In the genomic region with DNA sequence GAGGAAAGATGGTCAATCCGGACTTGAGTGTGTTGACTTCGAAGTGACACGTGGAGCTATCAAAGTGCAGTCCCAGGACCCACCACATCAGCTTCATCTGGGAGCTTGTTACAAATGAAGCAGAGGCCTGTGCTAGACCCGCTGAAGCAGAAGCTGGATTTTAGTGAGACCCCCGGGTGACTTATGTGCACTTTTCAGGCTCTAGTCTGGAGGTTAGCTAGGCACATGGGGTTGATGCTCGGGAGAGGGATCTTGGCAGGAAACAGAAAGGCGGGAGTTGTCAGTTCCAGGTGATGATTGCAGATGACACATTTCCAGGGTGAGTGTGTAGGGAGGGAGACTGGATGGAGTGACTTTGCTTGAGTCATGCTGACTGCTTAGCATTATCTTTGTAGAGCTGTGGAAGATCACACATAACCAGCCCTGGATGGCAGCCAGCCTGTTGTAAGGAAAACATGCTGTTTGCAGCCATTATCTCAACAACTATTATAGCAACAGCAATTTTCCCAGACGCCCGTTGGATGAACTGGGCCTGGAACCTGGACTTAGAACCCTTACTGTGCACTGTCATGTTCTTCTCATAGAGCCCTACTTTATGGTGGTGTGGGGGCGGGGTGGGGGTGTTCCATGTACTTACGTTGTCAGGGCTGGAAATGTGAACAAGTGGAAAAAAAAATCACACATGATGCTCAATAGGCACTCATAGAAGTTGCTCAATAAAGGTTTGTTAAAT, we compare ENCODE assay signal across 10 cellular contexts.
DNase-seq lines count a peak whose midpoint lies in the region; ATAC-seq and TF ChIP-seq lines count a peak whose summit lies in the region.
"Had no signal": no experiment of that assay in that cellular context is flagged by ENCODE, and none has a peak within 500 bp of the region (broad histone marks: within the 10 kb centered on the region; RNA-seq: fewer than 3 reads in every experiment).

No MANE protein-coding gene starts in this region.

- H3K9me3 ChIP-seq in Peyer's patch: no peaks in the 10 kb centered on the region

- peak overlapping the region in 1 of 4 donors; percentile 67 for H3K27ac ChIP-seq in Peyer's patch

- peak; percentile 89 for DNase-seq in GM03348 (ENCODE audit: low spot score)
- peak in 2 of 3 donors; percentile 89 to 93 for DNase-seq in Peyer's patch
- DNase-seq in fibroblast of pulmonary artery (ENCODE audit: low read depth): peak; percentile 97
- DNase-seq in non-pigmented ciliary epithelial cell (ENCODE audit: low read depth): peak; percentile 93
- no peak for DNase-seq in NCI-H82 treated with DMSO at 0.1 percent for 48 hours (lab: John Stamatoyannopoulos, UW; ENCODE audit: unreplicated experiment)
- DNase-seq in activated CD4-positive, alpha-beta T cell treated with anti-CD3 and anti-CD28 coated beads, Interleukin-2, amount 50 U/mL, for 48 hours: no peak
- no peak for DNase-seq in D341Med (ENCODE audit: low spot score)
- DNase-seq: NCI-H446 treated with DMSO at 0.1 percent for 48 hours, retina had no signal

- TF ChIP-seq CTCF in Peyer's patch (IDR thresholded peaks at IDR 0.05) (peak in 2 of 6 experiments; percentile 30 to 33), fibroblast of pulmonary artery (IDR thresholded peaks at IDR 0.05; ENCODE audit: low read length, missing control alignments) (no peak)

- peak in 1 of 2 donors; percentile 23 for TF ChIP-seq POLR2A in Peyer's patch (IDR thresholded peaks at IDR 0.05)

- H3K36me3 ChIP-seq in Peyer's patch: no peaks in the 10 kb centered on the region

- peaks cover 0 to 11% (median 0%) of the 10 kb centered on the region in 4 donors for H3K4me1 ChIP-seq in Peyer's patch

- H3K4me3 ChIP-seq in Peyer's patch (no peak overlapping the region), fibroblast of pulmonary artery (replicated peaks; ENCODE audit: low read depth, low read length) (no peak overlapping the region)

- no peak for ATAC-seq in HG02870 (IDR thresholded peaks at IDR 0.05; ENCODE audit: unreplicated experiment)

- H3K27me3 ChIP-seq in Peyer's patch: no peaks in the 10 kb centered on the region

Comparison
In these comparisons a context has a peak if more than half of its experiments do, and no peak if none do; other contexts are left out.
1. DNase-seq: peak in GM03348 (single experiment), Peyer's patch (2 of 3), fibroblast of pulmonary artery (single experiment) and non-pigmented ciliary epithelial cell (single experiment); none in NCI-H82 treated with DMSO at 0.1 percent for 48 hours (single experiment), activated CD4-positive, alpha-beta T cell treated with anti-CD3 and anti-CD28 coated beads, Interleukin-2, amount 50 U/mL, for 48 hours (0 of 2) and D341Med (single experiment).